Comparison of ENCODE assay signal across 20 cellular contexts in genomic region chr2:110943070-110943634, GRCh38.
"Had no signal": no experiment of that assay in that cellular context is flagged by ENCODE, and none has a peak within 500 bp of the region (broad histone marks: within the 10 kb centered on the region; RNA-seq: fewer than 3 reads in every experiment).

No MANE protein-coding gene starts in this region.

- H3K4me1 Mint-ChIP-seq: natural killer cell; stimulated activated naive CD8-positive, alpha-beta T cell treated with anti-CD3 and anti-CD28 coated beads, Interleukin-15, amount 100 ng/mL, for 72 hours had no signal

- H3K9me3 Mint-ChIP-seq: natural killer cell had no signal

- H3K36me3 Mint-ChIP-seq: mesothelial cell of epicardium; naive B cell; natural killer cell; stimulated activated memory B cell treated with anti-CD40 and anti-IgM and Interleukin-4, amounts not matched to agents 10 μg/mL and 1 μg/mL and 100 μg/mL, for 72 hours had no signal

- ATAC-seq: left colon; natural killer cell; stimulated activated memory B cell treated with anti-CD40 and anti-IgM and Interleukin-4, amounts not matched to agents 10 μg/mL and 1 μg/mL and 100 μg/mL, for 72 hours; stimulated activated naive CD8-positive, alpha-beta T cell treated with anti-CD3 and anti-CD28 coated beads, Interleukin-15, amount 100 ng/mL, for 72 hours had no signal

- H3K27ac Mint-ChIP-seq: mesothelial cell of epicardium; natural killer cell; progenitor cell of endocrine pancreas; stimulated activated memory B cell treated with anti-CD40 and anti-IgM and Interleukin-4, amounts not matched to agents 10 μg/mL and 1 μg/mL and 100 μg/mL, for 72 hours had no signal

- H3K4me3 Mint-ChIP-seq: mesothelial cell of epicardium; naive B cell; natural killer cell; nephron progenitor cell; stimulated activated memory B cell treated with anti-CD40 and anti-IgM and Interleukin-4, amounts not matched to agents 10 μg/mL and 1 μg/mL and 100 μg/mL, for 72 hours; stimulated activated naive CD8-positive, alpha-beta T cell treated with anti-CD3 and anti-CD28 coated beads, Interleukin-15, amount 100 ng/mL, for 72 hours had no signal

- H3K27me3 Mint-ChIP-seq: naive B cell; progenitor cell of endocrine pancreas; stimulated activated memory B cell treated with anti-CD40 and anti-IgM and Interleukin-4, amounts not matched to agents 10 μg/mL and 1 μg/mL and 100 μg/mL, for 72 hours; stimulated activated naive CD8-positive, alpha-beta T cell treated with anti-CD3 and anti-CD28 coated beads, Interleukin-15, amount 100 ng/mL, for 72 hours had no signal

- DNase-seq: hippocampal formation; kidney glomerular epithelial cell; left colon; left ventricle myocardium inferior; mesendoderm; naive B cell; natural killer cell; nephron progenitor cell; ovary; sigmoid colon; small intestine; spleen; stimulated activated CD4-positive, alpha-beta T cell treated with anti-CD3 and anti-CD28 coated beads, Interleukin-4, amount 100 ng/mL, for 24 hours; stimulated activated naive CD4-positive, alpha-beta T cell treated with Interleukin-2 at 50 U/mL for 16 hours; stimulated activated naive CD8-positive, alpha-beta T cell treated with anti-CD3 and anti-CD28 coated beads, Interleukin-15, amount 100 ng/mL, for 72 hours; substantia nigra; upper lobe of left lung had no signal
